In genomic region chrX:49880668-49881067, GRCh38 we compare ENCODE assay signal across 17 cellular contexts. TPM values are rescaled to one million over a fixed set of nuclear protein-coding genes. Genes with fewer than 3 reads are reported as not detected.
DNase-seq lines count a peak whose midpoint lies in the region; ATAC-seq, FAIRE-seq and TF ChIP-seq lines count a peak whose summit lies in the region.
"Had no signal": no experiment of that assay in that cellular context is flagged by ENCODE, and none has a peak within 500 bp of the region (broad histone marks: within the 10 kb centered on the region; RNA-seq: fewer than 3 reads in every experiment).

No MANE protein-coding gene starts in this region.

- 72% methylated on average over 7 of the region's 12 CpGs for WGBS in SK-N-SH (ENCODE audit: low lambda C conversion rate)
- 93% methylated on average over 11 of the region's 12 CpGs for WGBS in mesenchymal stem cell

- peak; percentile 57 for FAIRE-seq in GM12892 (lab: Jason Lieb, UNC)
- FAIRE-seq: kidney had no signal

- no peak overlapping the region for H4K8ac ChIP-seq in mesenchymal stem cell (ENCODE audit: low read length)

- no peak overlapping the region for H2BK5ac ChIP-seq in mesenchymal stem cell (ENCODE audit: low read depth, low read length, poor library complexity, severe bottlenecking)

- CTCF ChIA-PET in SK-N-SH (lab: Yijun Ruan, JAX): interaction anchor here (1.6 kb wide), 1 partner anchor 8 kb away, joined by 4 read pairs; no protein-coding TSS in a partner anchor

- H4K20me1 ChIP-seq in SK-N-SH (ENCODE audit: insufficient read depth): no peaks in the 10 kb centered on the region

- no peaks in the 10 kb centered on the region for H3K9me3 Mint-ChIP-seq in activated T-helper 2 cell treated with anti-CD3 and anti-CD28 coated beads, Interferon-gamma antibody, Interleukin-2, Interleukin-4, amounts not matched to agents 10 μg/mL and 5 μg/mL and 100 μg/mL, durations not matched to agents 14 hours and 24 hours and 36 hours
- no peaks in the 10 kb centered on the region for H3K9me3 Mint-ChIP-seq in naive thymus-derived CD8-positive, alpha-beta T cell
- H3K9me3 Mint-ChIP-seq: T-helper 1 cell treated with Interleukin-12 subunit alpha and Interleukin-12 subunit beta and Interleukin-4 antibody, amounts not matched to agents 30 μg/mL and 1 μg/mL, for 36 hours had no signal

- peak overlapping the region; percentile 13 for H3K4me3 Mint-ChIP-seq in activated T-helper 2 cell treated with anti-CD3 and anti-CD28 coated beads, Interferon-gamma antibody, Interleukin-2, Interleukin-4, amounts not matched to agents 10 μg/mL and 5 μg/mL and 100 μg/mL, durations not matched to agents 14 hours and 24 hours and 36 hours (ENCODE audit: low read depth)
- H3K4me3 Mint-ChIP-seq in naive thymus-derived CD8-positive, alpha-beta T cell: peak overlapping the region in 8 of 10 donors; percentile 8 to 85 (median 28)

- no peak for TF ChIP-seq EP300 in SK-N-SH (IDR thresholded peaks at IDR 0.05; ENCODE audit: borderline replicate concordance in 1 of 2, low read depth in 1 of 2, low read length in 1 of 2)

- intact Hi-C loops in activated T-helper 2 cell treated with anti-CD3 and anti-CD28 coated beads, Interferon-gamma antibody, Interleukin-2, Interleukin-4, amounts not matched to agents 10 μg/mL and 5 μg/mL and 100 μg/mL, durations not matched to agents 14 hours and 24 hours and 36 hours (cut with micrococcal nuclease): no loop called here

- H3K4me3 ChIP-seq in SK-N-SH (ENCODE audit: low read depth in 2 of 2, low read length in 1 of 2) (peak overlapping the region in 1 of 2 experiments; percentile 66; a peak in 1 of 4 replicates), mesenchymal stem cell (ENCODE audit: insufficient read depth in 1 of 2, low read depth in 1 of 2, low read length in 2 of 2) (no peak overlapping the region)

- H3K14ac ChIP-seq in mesenchymal stem cell (ENCODE audit: low read length in 2 of 2): peak overlapping the region in 1 of 2 experiments; percentile 28

- DNase-seq in SK-N-SH: no peak
- DNase-seq in GM12892 (ENCODE audit: insufficient read length): no peak
- no peak for DNase-seq in activated T-helper 2 cell treated with anti-CD3 and anti-CD28 coated beads, Interferon-gamma antibody, Interleukin-2, Interleukin-4, amounts not matched to agents 10 μg/mL and 5 μg/mL and 100 μg/mL, durations not matched to agents 14 hours and 24 hours and 36 hours (ENCODE audit: low spot score)
- no peak for DNase-seq in naive thymus-derived CD8-positive, alpha-beta T cell
- no peak for DNase-seq in superior temporal gyrus (ENCODE audit: extremely low spot score)
- no peak for DNase-seq in NCI-H1417 treated with DMSO at 0.1 percent for 48 hours (lab: John Stamatoyannopoulos, UW)
- no peak for DNase-seq in mesenchymal stem cell
- DNase-seq: 8988T; activated CD4-positive, alpha-beta T cell treated with anti-CD3 and anti-CD28 coated beads for 4 hours; gastrocnemius medialis; kidney; NCI-H2107; NCI-H748 treated with DMSO at 0.1 percent for 48 hours had no signal

- H4K91ac ChIP-seq in mesenchymal stem cell (ENCODE audit: low read length): no peak overlapping the region

- H2BK120ac ChIP-seq in mesenchymal stem cell (ENCODE audit: low read depth, low read length): no peak overlapping the region

- H3K4ac ChIP-seq in mesenchymal stem cell (ENCODE audit: low read depth in 1 of 2, low read length in 2 of 2): no peak overlapping the region

- H3K79me2 ChIP-seq in SK-N-SH (ENCODE audit: insufficient read depth): peaks cover 5% of the 10 kb centered on the region; the same call in 1 of the 2 replicates

- H3K27ac Mint-ChIP-seq in activated T-helper 2 cell treated with anti-CD3 and anti-CD28 coated beads, Interferon-gamma antibody, Interleukin-2, Interleukin-4, amounts not matched to agents 10 μg/mL and 5 μg/mL and 100 μg/mL, durations not matched to agents 14 hours and 24 hours and 36 hours: no peak overlapping the region
- no peak overlapping the region for H3K27ac Mint-ChIP-seq in naive thymus-derived CD8-positive, alpha-beta T cell

- no peak overlapping the region for H2AK5ac ChIP-seq in mesenchymal stem cell (ENCODE audit: low read length, severe bottlenecking)

- ATAC-seq in SK-N-SH treated with all-trans-retinoic acid at 6 μM for 48 hours: no peak
- ATAC-seq in naive thymus-derived CD8-positive, alpha-beta T cell: no peak
- ATAC-seq: gastrocnemius medialis had no signal

- H3K27me3 ChIP-seq in SK-N-SH (ENCODE audit: insufficient read depth): no peaks in the 10 kb centered on the region
- peaks cover 0 to 5% of the 10 kb centered on the region in 2 experiments for H3K27me3 ChIP-seq in mesenchymal stem cell (ENCODE audit: control insufficient read depth in 1 of 2, insufficient read depth in 1 of 2, low read length in 2 of 2)
- H3K27me3 ChIP-seq: gastrocnemius medialis had no signal

- H3K36me3 ChIP-seq in SK-N-SH (replicated peaks in 1 of 2; ENCODE audit: control insufficient read depth in 1 of 2, insufficient read depth in 2 of 2, low read length in 1 of 2) (no peaks in the 10 kb centered on the region), mesenchymal stem cell (ENCODE audit: control insufficient read depth in 1 of 2, insufficient read depth in 2 of 2, low read depth in 1 of 2, low read length in 2 of 2) (peaks cover 6 to 8% of the 10 kb centered on the region in 2 experiments)
- H3K36me3 ChIP-seq: gastrocnemius medialis had no signal

- H3K4me1 Mint-ChIP-seq in activated T-helper 2 cell treated with anti-CD3 and anti-CD28 coated beads, Interferon-gamma antibody, Interleukin-2, Interleukin-4, amounts not matched to agents 10 μg/mL and 5 μg/mL and 100 μg/mL, durations not matched to agents 14 hours and 24 hours and 36 hours (ENCODE audit: low read depth): peaks cover 12% of the 10 kb centered on the region
- peaks cover 8 to 43% (median 31%) of the 10 kb centered on the region in 4 donors for H3K4me1 Mint-ChIP-seq in naive thymus-derived CD8-positive, alpha-beta T cell

- H3K27ac ChIP-seq in SK-N-SH (ENCODE audit: low read depth in 2 of 2, low read length in 1 of 2) (no peak overlapping the region), mesenchymal stem cell (ENCODE audit: low read length, poor library complexity, severe bottlenecking) (no peak overlapping the region)

- TF ChIP-seq POLR2A in GM12892 (IDR thresholded peaks at IDR 0.05; ENCODE audit: low read depth, low read length): no peak

- POLR2A ChIA-PET in SK-N-SH (lab: Yijun Ruan, JAX): no interaction called here
- POLR2A ChIA-PET in naive thymus-derived CD8-positive, alpha-beta T cell (lab: Charles Lee): no interaction called here

- TF ChIP-seq CTCF in SK-N-SH (IDR thresholded peaks at IDR 0.05): no peak

- no peak overlapping the region for H3K23ac ChIP-seq in mesenchymal stem cell (ENCODE audit: low read length in 2 of 2)

- H3K9ac ChIP-seq in SK-N-SH (no peak overlapping the region), mesenchymal stem cell (ENCODE audit: low read length) (no peak overlapping the region)

- peaks cover 2% of the 10 kb centered on the region for H3K36me3 Mint-ChIP-seq in activated T-helper 2 cell treated with anti-CD3 and anti-CD28 coated beads, Interferon-gamma antibody, Interleukin-2, Interleukin-4, amounts not matched to agents 10 μg/mL and 5 μg/mL and 100 μg/mL, durations not matched to agents 14 hours and 24 hours and 36 hours (ENCODE audit: low read depth)
- H3K36me3 Mint-ChIP-seq in naive thymus-derived CD8-positive, alpha-beta T cell: peaks cover 0 to 5% (median 0%) of the 10 kb centered on the region in 3 donors

- H3K9me3 ChIP-seq in SK-N-SH: no peaks in the 10 kb centered on the region
- H3K9me3 ChIP-seq in mesenchymal stem cell (ENCODE audit: control insufficient read depth, low read length): no peaks in the 10 kb centered on the region
- H3K9me3 ChIP-seq: gastrocnemius medialis had no signal

- H3K4me1 ChIP-seq in SK-N-SH (ENCODE audit: control insufficient read depth in 1 of 2, insufficient read depth in 2 of 2, low read depth in 1 of 2, low read length in 1 of 2) (peaks cover 0 to 25% of the 10 kb centered on the region in 2 experiments; a peak in 1 of 4 replicates), mesenchymal stem cell (ENCODE audit: control insufficient read depth, insufficient read depth, low read depth, low read length) (peaks cover 15% of the 10 kb centered on the region)

- H2BK15ac ChIP-seq in mesenchymal stem cell (ENCODE audit: low read depth, poor library complexity, severe bottlenecking): no peak overlapping the region

- no peak overlapping the region for H2AFZ ChIP-seq in SK-N-SH (ENCODE audit: low read depth)
- no peak overlapping the region for H2AFZ ChIP-seq in mesenchymal stem cell (ENCODE audit: low read depth, low read length)

- no peaks in the 10 kb centered on the region for H3K27me3 Mint-ChIP-seq in activated T-helper 2 cell treated with anti-CD3 and anti-CD28 coated beads, Interferon-gamma antibody, Interleukin-2, Interleukin-4, amounts not matched to agents 10 μg/mL and 5 μg/mL and 100 μg/mL, durations not matched to agents 14 hours and 24 hours and 36 hours (ENCODE audit: low read depth)
- H3K27me3 Mint-ChIP-seq in naive thymus-derived CD8-positive, alpha-beta T cell: no peaks in the 10 kb centered on the region

- H3K9me2 ChIP-seq in SK-N-SH: no peaks in the 10 kb centered on the region

- H3F3A ChIP-seq in SK-N-SH (replicated peaks; ENCODE audit: insufficient read depth): no peaks in the 10 kb centered on the region

- no peak for TF ChIP-seq RAD21 in SK-N-SH (IDR thresholded peaks at IDR 0.05; ENCODE audit: low read length)

- H3K79me1 ChIP-seq in mesenchymal stem cell (replicated peaks; ENCODE audit: low read length, poor library complexity, severe bottlenecking): peaks cover 13% of the 10 kb centered on the region

- no peak overlapping the region for H3K18ac ChIP-seq in mesenchymal stem cell (ENCODE audit: low read depth in 1 of 2, low read length in 2 of 2)

- H2BK12ac ChIP-seq in mesenchymal stem cell (ENCODE audit: low read length in 2 of 2): no peak overlapping the region

- H3K4me2 ChIP-seq in SK-N-SH: peak overlapping the region; percentile 76; the same call in 1 of the 2 replicates
- H3K4me2 ChIP-seq in mesenchymal stem cell (ENCODE audit: low read length, poor library complexity, severe bottlenecking): no peak overlapping the region

RNA-seq across cellular contexts. Expression of gene USP27X, which starts 1.4 kb away (rescaled TPM):
- polyA plus RNA-seq in SK-N-SH (2012; rRNA removed): 1.9 and 2.9 TPM in 2 replicates
- 2.3 and 2.5 TPM in 2 replicates for polyA plus RNA-seq in SK-N-SH (2012; cell fraction: cytosol; rRNA removed)
- 0.67 and 0.93 TPM in 2 replicates for polyA plus RNA-seq in SK-N-SH (2012; cell fraction: nucleus; rRNA removed)
- polyA plus RNA-seq in GM12892 (2012; ENCODE audit: missing spikeins): 0.83 TPM
- 1.7 TPM in 2 replicates for total RNA-seq in activated T-helper 2 cell treated with anti-CD3 and anti-CD28 coated beads, Interferon-gamma antibody, Interleukin-2, Interleukin-4, amounts not matched to agents 10 μg/mL and 5 μg/mL and 100 μg/mL, durations not matched to agents 14 hours and 24 hours and 36 hours
- 1 to 10 TPM; 5.7 to 6.5 TPM for total RNA-seq in naive thymus-derived CD8-positive, alpha-beta T cell
- under 1 TPM; 0.30 to 0.60 (median 0.39) TPM for polyA plus RNA-seq in naive thymus-derived CD8-positive, alpha-beta T cell
- 4.4 TPM for polyA plus RNA-seq in mesenchymal stem cell (2013, experiment 1 of 2)
- 4.5 TPM for polyA plus RNA-seq in mesenchymal stem cell (2013, experiment 2 of 2)

RNA-seq across cellular contexts. Expression of gene CLCN5, which starts 41.7 kb away (rescaled TPM):
- 1.7 and 1.9 TPM in 2 replicates for polyA plus RNA-seq in SK-N-SH (2012; rRNA removed)
- 1.5 and 1.7 TPM in 2 replicates for polyA plus RNA-seq in SK-N-SH (2012; cell fraction: cytosol; rRNA removed)
- 1.8 and 3.3 TPM in 2 replicates for polyA plus RNA-seq in SK-N-SH (2012; cell fraction: nucleus; rRNA removed)
- polyA plus RNA-seq in GM12892 (2012; ENCODE audit: missing spikeins): 0.87 TPM
- 4.5 and 5.6 TPM in 2 replicates for total RNA-seq in activated T-helper 2 cell treated with anti-CD3 and anti-CD28 coated beads, Interferon-gamma antibody, Interleukin-2, Interleukin-4, amounts not matched to agents 10 μg/mL and 5 μg/mL and 100 μg/mL, durations not matched to agents 14 hours and 24 hours and 36 hours
- total RNA-seq in naive thymus-derived CD8-positive, alpha-beta T cell: 1 to 10 TPM; 1.5 to 2.5 TPM
- polyA plus RNA-seq in naive thymus-derived CD8-positive, alpha-beta T cell: 1 to 10 TPM in 1 of 3 donors, under 1 TPM in 2; 0.72 to 1.1 (median 0.92) TPM
- polyA plus RNA-seq in mesenchymal stem cell (2013, experiment 1 of 2): 7.2 TPM
- 7.0 TPM for polyA plus RNA-seq in mesenchymal stem cell (2013, experiment 2 of 2)

RNA-seq across cellular contexts. Expression of gene PAGE4, which starts 51.6 kb away (rescaled TPM):
- polyA plus RNA-seq in SK-N-SH (2012; rRNA removed): not detected in 2 replicates
- polyA plus RNA-seq in SK-N-SH (2012; cell fraction: cytosol; rRNA removed): not detected in 2 replicates
- not detected in 2 replicates for polyA plus RNA-seq in SK-N-SH (2012; cell fraction: nucleus; rRNA removed)
- polyA plus RNA-seq in GM12892 (2012; ENCODE audit: missing spikeins): not detected
- total RNA-seq in activated T-helper 2 cell treated with anti-CD3 and anti-CD28 coated beads, Interferon-gamma antibody, Interleukin-2, Interleukin-4, amounts not matched to agents 10 μg/mL and 5 μg/mL and 100 μg/mL, durations not matched to agents 14 hours and 24 hours and 36 hours: not detected in 2 replicates
- not detected for total RNA-seq in naive thymus-derived CD8-positive, alpha-beta T cell
- not detected for polyA plus RNA-seq in naive thymus-derived CD8-positive, alpha-beta T cell
- not detected for polyA plus RNA-seq in mesenchymal stem cell (2013, experiment 1 of 2)
- polyA plus RNA-seq in mesenchymal stem cell (2013, experiment 2 of 2): not detected
- total RNA-seq: gastrocnemius medialis, kidney, mucosa of gallbladder, temporal lobe had no signal
